9 cellular contexts compared by ENCODE assay signal in the genomic region with DNA sequence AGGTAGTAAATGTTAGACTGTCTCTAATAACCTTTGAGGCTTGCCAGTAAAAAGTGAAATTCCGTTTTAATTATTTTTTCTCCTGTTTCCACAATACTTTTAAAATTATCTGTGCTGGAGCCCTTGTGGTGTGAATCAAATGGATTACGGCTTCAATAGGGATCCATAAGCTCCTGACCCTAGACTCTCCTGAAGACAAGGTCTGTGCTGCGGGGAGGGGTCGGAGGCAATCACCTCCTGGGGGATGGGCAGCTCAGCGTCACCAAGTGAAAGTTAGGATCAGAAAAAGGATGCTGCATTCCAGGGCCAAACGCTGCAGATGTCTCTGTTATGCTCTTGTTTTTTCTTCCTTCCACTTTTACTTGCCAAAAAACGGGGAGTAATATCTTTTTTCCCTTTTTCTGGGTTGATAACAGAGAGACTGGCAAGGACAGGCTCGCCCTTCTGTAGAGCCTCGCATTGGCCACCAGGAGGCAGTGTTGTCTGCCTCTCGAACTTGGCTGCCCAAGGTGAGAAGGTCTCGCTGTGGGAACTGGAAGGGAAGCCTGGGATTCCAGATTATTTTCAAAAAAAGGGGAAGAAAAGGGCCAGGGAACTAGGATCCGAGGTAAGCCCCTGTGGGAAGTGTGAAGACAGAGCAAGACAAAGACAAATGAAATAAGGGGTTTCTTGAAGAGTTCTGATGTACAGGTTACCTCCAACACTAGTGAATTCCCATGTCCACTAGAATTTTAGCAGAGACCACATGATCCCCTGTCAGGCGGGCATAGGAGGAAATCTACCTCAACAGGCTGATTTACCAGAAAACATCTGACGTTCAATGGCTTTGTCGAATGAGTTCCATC.
DNase-seq lines count a peak whose midpoint lies in the region; ATAC-seq and TF ChIP-seq lines count a peak whose summit lies in the region.
"Had no signal": no experiment of that assay in that cellular context is flagged by ENCODE, and none has a peak within 500 bp of the region (broad histone marks: within the 10 kb centered on the region; RNA-seq: fewer than 3 reads in every experiment).

No MANE protein-coding gene starts in this region.

- no peaks in the 10 kb centered on the region for H3K36me3 Mint-ChIP-seq in activated T-cell treated with anti-CD3 and anti-CD28 coated beads, Interleukin-2, amount 50 U/mL, for 24 hours (ENCODE audit: low read depth)
- H3K36me3 Mint-ChIP-seq: activated naive CD8-positive, alpha-beta T cell had no signal

- no peaks in the 10 kb centered on the region for H3K27me3 ChIP-seq in gastrocnemius medialis

- no peaks in the 10 kb centered on the region for H3K4me1 ChIP-seq in gastrocnemius medialis

- TF ChIP-seq POLR2A in gastrocnemius medialis (IDR thresholded peaks at IDR 0.05): no peak

- no peaks in the 10 kb centered on the region for H3K4me1 Mint-ChIP-seq in activated T-cell treated with anti-CD3 and anti-CD28 coated beads, Interleukin-2, amount 50 U/mL, for 24 hours (ENCODE audit: low read depth)

- no peaks in the 10 kb centered on the region for H3K9me3 Mint-ChIP-seq in activated T-cell treated with anti-CD3 and anti-CD28 coated beads, Interleukin-2, amount 50 U/mL, for 24 hours

- H3K27ac ChIP-seq in gastrocnemius medialis: no peak overlapping the region

- intact Hi-C loops in left cardiac atrium (cut with DNase I) (loop anchor here in 1 of 2 donors (10.0 kb wide), 2 partner anchors 303 to 453 kb away; no protein-coding TSS in a partner anchor), gastrocnemius medialis (cut with DNase I; ENCODE audit: low total_unique reads) (no loop called here)

- ATAC-seq in HG03159 (IDR thresholded peaks at IDR 0.05; ENCODE audit: unreplicated experiment) (peak; percentile 77), left cardiac atrium (peak; percentile 59 to 89), gastrocnemius medialis (peak in 1 of 2 donors; percentile 46), HG02571 (IDR thresholded peaks at IDR 0.05; ENCODE audit: unreplicated experiment) (no peak)

- no peak overlapping the region for H3K4me3 Mint-ChIP-seq in activated T-cell treated with anti-CD3 and anti-CD28 coated beads, Interleukin-2, amount 50 U/mL, for 24 hours
- H3K4me3 Mint-ChIP-seq: activated naive CD8-positive, alpha-beta T cell had no signal

- H3K27me3 Mint-ChIP-seq in activated T-cell treated with anti-CD3 and anti-CD28 coated beads, Interleukin-2, amount 50 U/mL, for 24 hours: peaks cover 6% of the 10 kb centered on the region

- H3K9me3 ChIP-seq in gastrocnemius medialis: no peaks in the 10 kb centered on the region

- no peak overlapping the region for H3K4me3 ChIP-seq in gastrocnemius medialis

- in situ Hi-C loops in SK-MEL-5 (cut with HindIII; ENCODE audit: low pct_unique_long_range_greater_than_20kb, low sequenced_read_pairs) (no loop called here), gastrocnemius medialis (cut with MboI; ENCODE audit: low sequenced_read_pairs in 4 of 4) (no loop called here)

- TF ChIP-seq CTCF in gastrocnemius medialis (IDR thresholded peaks at IDR 0.05 in 4 of 5, conservative IDR thresholded peaks at IDR 0.05 in 1 of 5): peak; percentile 34 to 46 (median 36)

- peak; percentile 19 to 26 for DNase-seq in activated T-cell treated with anti-CD3 and anti-CD28 coated beads, Interleukin-2, amount 50 U/mL, for 48 hours
- no peak for DNase-seq in activated T-cell treated with anti-CD3 and anti-CD28 coated beads, Interleukin-2, amount 50 U/mL, for 24 hours
- peak; percentile 76 for DNase-seq in SK-MEL-5 (ENCODE audit: low read depth, low spot score)
- DNase-seq in left cardiac atrium: peak; percentile 28
- DNase-seq in gastrocnemius medialis: no peak
- no peak for DNase-seq in NCI-H1436 treated with DMSO at 0.1 percent for 48 hours (lab: John Stamatoyannopoulos, UW)

- H3K27ac Mint-ChIP-seq in activated T-cell treated with anti-CD3 and anti-CD28 coated beads, Interleukin-2, amount 50 U/mL, for 24 hours: no peak overlapping the region
- H3K27ac Mint-ChIP-seq: activated naive CD8-positive, alpha-beta T cell had no signal

- no peaks in the 10 kb centered on the region for H3K36me3 ChIP-seq in gastrocnemius medialis

Comparison
In these comparisons a context has a peak if more than half of its experiments do, and no peak if none do; other contexts are left out.
1. DNase-seq: peak in activated T-cell treated with anti-CD3 and anti-CD28 coated beads, Interleukin-2, amount 50 U/mL, for 48 hours (2 of 2), SK-MEL-5 (single experiment) and left cardiac atrium (single experiment); none in activated T-cell treated with anti-CD3 and anti-CD28 coated beads, Interleukin-2, amount 50 U/mL, for 24 hours (single experiment), gastrocnemius medialis (0 of 2) and NCI-H1436 treated with DMSO at 0.1 percent for 48 hours (single experiment).